ENCODE assay signal across 10 cellular contexts in genomic region chr9:118223111-118223510, GRCh38.
"Had no signal": no experiment of that assay in that cellular context is flagged by ENCODE, and none has a peak within 500 bp of the region (broad histone marks: within the 10 kb centered on the region; RNA-seq: fewer than 3 reads in every experiment).

No MANE protein-coding gene starts in this region.

- H3K4me2 ChIP-seq: GM23338 had no signal

- H3K36me3 ChIP-seq: HAP-1 had no signal

- H3K4me1 ChIP-seq: HAP-1 had no signal

- H3K4me3 ChIP-seq: GM23338, HAP-1, K562 had no signal

- H3K9me3 ChIP-seq: HAP-1 had no signal

- ATAC-seq: HCT116, K562 had no signal

- DNase-seq: H7, HFFc6, IMR-90, KG1 had no signal

- FAIRE-seq: H1, HTR-8/SVneo, K562 had no signal
